1 cellular context compared by ENCODE assay signal in genomic region chr20:35437599-35437998, GRCh38.
TF ChIP-seq lines count a peak whose summit lies in the region.

No MANE protein-coding gene starts in this region.

TF ChIP-seq in endothelial cell of umbilical vein, 7 proteins besides CTCF, POLR2A, EP300 and RAD21:
- no peak for TF ChIP-seq MYC (IDR thresholded peaks at IDR 0.05; ENCODE audit: low read depth, low read length)
- TF ChIP-seq FOS (IDR thresholded peaks at IDR 0.05; ENCODE audit: borderline replicate concordance, insufficient read depth, low read length), result no peak
- no peak for TF ChIP-seq EZH2 (IDR thresholded peaks at IDR 0.05; ENCODE audit: borderline replicate concordance, low read depth, low read length, severe bottlenecking)
- TF ChIP-seq POLR2AphosphoS5 (IDR thresholded peaks at IDR 0.05; ENCODE audit: insufficient read depth, low read depth, low read length), result no peak
- TF ChIP-seq GATA2 (IDR thresholded peaks at IDR 0.05; ENCODE audit: insufficient read depth, insufficient read length, low read depth, low read length), result no peak
- no peak for TF ChIP-seq MAX (IDR thresholded peaks at IDR 0.05; ENCODE audit: insufficient read depth, insufficient read length)
- TF ChIP-seq JUN (IDR thresholded peaks at IDR 0.05; ENCODE audit: borderline replicate concordance, insufficient read depth, insufficient read length, low read depth), result no peak
TF ChIP-seq in endothelial cell of umbilical vein: peak in this region for 0.
